Comparison of ENCODE assay signal across 2 cellular contexts in the genomic region with DNA sequence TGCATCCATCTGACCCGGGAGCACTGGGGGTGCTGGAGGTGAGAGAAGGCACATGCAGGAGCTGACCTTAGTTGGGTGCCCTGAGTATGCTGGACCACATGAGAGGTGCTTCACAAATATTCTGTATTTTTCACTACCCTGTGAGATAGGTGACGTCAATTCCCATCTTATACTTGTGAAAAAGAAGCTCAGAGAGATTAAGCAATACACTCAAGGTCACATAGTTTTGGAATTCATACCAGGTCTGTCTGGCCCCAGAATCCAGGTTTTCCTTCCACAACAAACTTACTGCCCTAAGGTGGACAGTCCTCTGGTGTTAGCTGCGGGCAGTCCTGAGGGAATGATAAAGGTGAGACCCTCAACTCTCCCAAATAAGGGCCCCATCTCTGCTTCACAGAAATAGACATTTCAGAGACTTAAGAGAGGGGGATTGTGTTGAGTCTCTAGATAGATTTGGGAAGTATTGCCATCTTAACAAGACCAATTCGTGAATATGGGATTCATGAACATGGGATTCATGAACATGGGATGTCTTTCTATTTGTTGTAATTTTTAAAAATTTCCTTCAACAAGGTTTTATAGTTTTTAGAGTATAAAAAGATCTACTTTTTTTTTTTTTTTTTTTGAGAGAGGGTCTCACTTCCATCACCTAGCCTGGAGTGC.
TF ChIP-seq lines count a peak whose summit lies in the region.

No MANE protein-coding gene starts in this region.

TF ChIP-seq in HEK293, 187 proteins besides CTCF, POLR2A, EP300 and RAD21:
- TF ChIP-seq, protein P1, sequence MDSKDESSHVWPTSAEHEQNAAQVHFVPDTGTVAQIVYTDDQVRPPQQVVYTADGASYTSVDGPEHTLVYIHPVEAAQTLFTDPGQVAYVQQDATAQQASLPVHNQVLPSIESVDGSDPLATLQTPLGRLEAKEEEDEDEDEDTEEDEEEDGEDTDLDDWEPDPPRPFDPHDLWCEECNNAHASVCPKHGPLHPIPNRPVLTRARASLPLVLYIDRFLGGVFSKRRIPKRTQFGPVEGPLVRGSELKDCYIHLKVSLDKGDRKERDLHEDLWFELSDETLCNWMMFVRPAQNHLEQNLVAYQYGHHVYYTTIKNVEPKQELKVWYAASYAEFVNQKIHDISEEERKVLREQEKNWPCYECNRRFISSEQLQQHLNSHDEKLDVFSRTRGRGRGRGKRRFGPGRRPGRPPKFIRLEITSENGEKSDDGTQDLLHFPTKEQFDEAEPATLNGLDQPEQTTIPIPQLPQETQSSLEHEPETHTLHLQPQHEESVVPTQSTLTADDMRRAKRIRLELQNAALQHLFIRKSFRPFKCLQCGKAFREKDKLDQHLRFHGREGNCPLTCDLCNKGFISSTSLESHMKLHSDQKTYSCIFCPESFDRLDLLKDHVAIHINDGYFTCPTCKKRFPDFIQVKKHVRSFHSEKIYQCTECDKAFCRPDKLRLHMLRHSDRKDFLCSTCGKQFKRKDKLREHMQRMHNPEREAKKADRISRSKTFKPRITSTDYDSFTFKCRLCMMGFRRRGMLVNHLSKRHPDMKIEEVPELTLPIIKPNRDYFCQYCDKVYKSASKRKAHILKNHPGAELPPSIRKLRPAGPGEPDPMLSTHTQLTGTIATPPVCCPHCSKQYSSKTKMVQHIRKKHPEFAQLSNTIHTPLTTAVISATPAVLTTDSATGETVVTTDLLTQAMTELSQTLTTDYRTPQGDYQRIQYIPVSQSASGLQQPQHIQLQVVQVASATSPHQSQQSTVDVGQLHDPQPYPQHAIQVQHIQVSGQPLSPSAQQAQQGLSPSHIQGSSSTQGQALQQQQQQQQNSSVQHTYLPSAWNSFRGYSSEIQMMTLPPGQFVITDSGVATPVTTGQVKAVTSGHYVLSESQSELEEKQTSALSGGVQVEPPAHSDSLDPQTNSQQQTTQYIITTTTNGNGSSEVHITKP (tag by site-specific recombination; IDR thresholded peaks at IDR 0.05), result peak; percentile 36; the same call in 1 of the 2 replicates
- TF ChIP-seq ZNF521 (tag by site-specific recombination; IDR thresholded peaks at IDR 0.05) (no peak), BCL11A (tag by site-specific recombination; IDR thresholded peaks at IDR 0.05; ENCODE audit: low read depth) (no peak), ZNF239 (tag by site-specific recombination; IDR thresholded peaks at IDR 0.05) (no peak), ZNF248 (tag by site-specific recombination; IDR thresholded peaks at IDR 0.05) (peak; percentile 98)

TF ChIP-seq in H1, 55 proteins besides CTCF, POLR2A, EP300 and RAD21 (continued from another document):
- TF ChIP-seq SP4 (IDR thresholded peaks at IDR 0.05; ENCODE audit: low read length) (no peak), SP2 (IDR thresholded peaks at IDR 0.05; ENCODE audit: low read length) (no peak)
